1 cellular context compared by ENCODE assay signal in the genomic region with DNA sequence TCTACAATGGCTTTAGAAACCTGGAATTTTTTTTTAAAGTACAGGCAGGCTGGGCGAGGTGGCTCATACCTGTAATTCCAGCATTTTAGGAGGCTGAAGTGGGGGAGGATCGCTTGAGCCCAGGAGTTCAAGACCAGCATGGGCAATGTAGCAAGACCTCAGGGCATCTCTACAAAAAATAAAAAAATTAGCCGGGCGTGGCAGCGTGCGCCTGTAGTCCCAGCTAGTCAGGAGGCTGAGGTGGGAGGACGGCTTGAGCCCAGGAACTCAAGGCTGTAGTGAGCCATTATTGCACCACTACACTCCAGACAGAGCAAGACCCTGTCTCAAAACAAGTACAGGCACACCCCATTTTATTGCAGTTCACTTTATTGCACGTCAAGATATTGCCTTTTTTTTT.
TF ChIP-seq lines count a peak whose summit lies in the region.

No MANE protein-coding gene starts in this region.

TF ChIP-seq in IMR-90, 13 proteins besides CTCF, POLR2A, EP300 and RAD21 (continued from another document):
- TF ChIP-seq, protein P1, sequence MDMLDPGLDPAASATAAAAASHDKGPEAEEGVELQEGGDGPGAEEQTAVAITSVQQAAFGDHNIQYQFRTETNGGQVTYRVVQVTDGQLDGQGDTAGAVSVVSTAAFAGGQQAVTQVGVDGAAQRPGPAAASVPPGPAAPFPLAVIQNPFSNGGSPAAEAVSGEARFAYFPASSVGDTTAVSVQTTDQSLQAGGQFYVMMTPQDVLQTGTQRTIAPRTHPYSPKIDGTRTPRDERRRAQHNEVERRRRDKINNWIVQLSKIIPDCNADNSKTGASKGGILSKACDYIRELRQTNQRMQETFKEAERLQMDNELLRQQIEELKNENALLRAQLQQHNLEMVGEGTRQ (IDR thresholded peaks at IDR 0.05; ENCODE audit: low read depth, low read length) = no peak
- no peak for TF ChIP-seq SMC3 (IDR thresholded peaks at IDR 0.05; ENCODE audit: low read depth, low read length)
- no peak for TF ChIP-seq RFX5 (IDR thresholded peaks at IDR 0.05; ENCODE audit: low read depth, low read length)
- TF ChIP-seq RCOR1 (IDR thresholded peaks at IDR 0.05; ENCODE audit: insufficient replicate concordance, low read length) = no peak
- no peak for TF ChIP-seq BHLHE40 (IDR thresholded peaks at IDR 0.05; ENCODE audit: low read depth, low read length)
- no peak for TF ChIP-seq CHD1 (IDR thresholded peaks at IDR 0.05; ENCODE audit: low read depth, low read length)
- TF ChIP-seq MXI1 (IDR thresholded peaks at IDR 0.05; ENCODE audit: borderline replicate concordance, low read depth, low read length) = no peak
- TF ChIP-seq CEBPB (IDR thresholded peaks at IDR 0.05; ENCODE audit: low read depth, low read length) = no peak
